Comparison of ENCODE assay signal across 7 cellular contexts in genomic region chr15:87642990-87643389, GRCh38.
DNase-seq lines count a peak whose midpoint lies in the region; ATAC-seq, FAIRE-seq and TF ChIP-seq lines count a peak whose summit lies in the region.
"Not testable (repeated sequence)": the region's sequence is repeated elsewhere in the genome, so short reads cannot be mapped to it uniquely, and the experiment has no call there.

No MANE protein-coding gene starts in this region.

- not testable (repeated sequence) for H3K27me3 ChIP-seq in astrocyte (ENCODE audit: insufficient read depth, low read length)

- H3K9me3 Mint-ChIP-seq in activated CD4-positive, alpha-beta memory T cell treated with anti-CD3 and anti-CD28 coated beads for 36 hours; activated T-helper 17 cell treated with anti-CD3 and anti-CD28 coated beads, Interleukin-2, amount 50 U/mL, for 72 hours; activated naive CD4-positive, alpha-beta T cell treated with anti-CD3 and anti-CD28 coated beads, Interleukin-2, amount 50 U/mL, for 24 hours; astrocyte (ENCODE audit: unreplicated experiment); stimulated activated naive CD8-positive, alpha-beta T cell treated with anti-CD3 and anti-CD28 coated beads, Interleukin-15, amount 100 ng/mL, for 72 hours: not testable (repeated sequence)

- POLR2A ChIA-PET in activated CD4-positive, alpha-beta memory T cell treated with anti-CD3 and anti-CD28 coated beads for 36 hours (lab: Charles Lee): not testable (repeated sequence)

- H3K27ac Mint-ChIP-seq in activated CD4-positive, alpha-beta memory T cell treated with anti-CD3 and anti-CD28 coated beads for 36 hours: peak overlapping the region; percentile 12
- H3K27ac Mint-ChIP-seq in activated T-helper 17 cell treated with anti-CD3 and anti-CD28 coated beads, Interleukin-2, amount 50 U/mL, for 72 hours; astrocyte (ENCODE audit: unreplicated experiment): not testable (repeated sequence)
- peak overlapping the region; percentile 80 for H3K27ac Mint-ChIP-seq in activated naive CD4-positive, alpha-beta T cell treated with anti-CD3 and anti-CD28 coated beads, Interleukin-2, amount 50 U/mL, for 24 hours
- peak overlapping the region; percentile 16 to 58 for H3K27ac Mint-ChIP-seq in stimulated activated naive CD8-positive, alpha-beta T cell treated with anti-CD3 and anti-CD28 coated beads, Interleukin-15, amount 100 ng/mL, for 72 hours

- CTCF ChIA-PET in activated CD4-positive, alpha-beta memory T cell treated with anti-CD3 and anti-CD28 coated beads for 36 hours (lab: Charles Lee): not testable (repeated sequence)

- not testable (repeated sequence) for H3K9me3 ChIP-seq in astrocyte (ENCODE audit: insufficient read depth, low read depth, low read length)

- not testable (repeated sequence) for H3K27me3 Mint-ChIP-seq in activated CD4-positive, alpha-beta memory T cell treated with anti-CD3 and anti-CD28 coated beads for 36 hours; activated T-helper 17 cell treated with anti-CD3 and anti-CD28 coated beads, Interleukin-2, amount 50 U/mL, for 72 hours; activated naive CD4-positive, alpha-beta T cell treated with anti-CD3 and anti-CD28 coated beads, Interleukin-2, amount 50 U/mL, for 24 hours; astrocyte (ENCODE audit: low read depth, unreplicated experiment); stimulated activated naive CD8-positive, alpha-beta T cell treated with anti-CD3 and anti-CD28 coated beads, Interleukin-15, amount 100 ng/mL, for 72 hours

- H3K79me2 ChIP-seq in astrocyte (ENCODE audit: insufficient read depth, low read length): not testable (repeated sequence)

- not testable (repeated sequence) for H2AFZ ChIP-seq in astrocyte (ENCODE audit: low read depth, low read length)

- FAIRE-seq in astrocyte (lab: Jason Lieb, UNC): peak; percentile 26

- ATAC-seq in activated CD4-positive, CD25-positive, alpha-beta regulatory T cell treated with anti-CD3 and anti-CD28 coated beads, Interleukin-2, amount 50 U/mL, for 24 hours: peak; percentile 40 to 41
- peak; percentile 29 for ATAC-seq in activated T-helper 17 cell treated with anti-CD3 and anti-CD28 coated beads, Interleukin-2, amount 50 U/mL, for 72 hours (replicated peaks)
- peak; percentile 33 for ATAC-seq in stimulated activated naive CD8-positive, alpha-beta T cell treated with anti-CD3 and anti-CD28 coated beads, Interleukin-15, amount 100 ng/mL, for 72 hours

- not testable (repeated sequence) for H3K4me3 ChIP-seq in astrocyte (ENCODE audit: insufficient read depth, low read depth, low read length)

- H3K36me3 ChIP-seq in astrocyte (ENCODE audit: insufficient read depth, low read length): not testable (repeated sequence)

- DNase-seq in activated CD4-positive, alpha-beta memory T cell treated with anti-CD3 and anti-CD28 coated beads for 36 hours; astrocyte (ENCODE audit: low read depth); stimulated activated naive CD8-positive, alpha-beta T cell treated with anti-CD3 and anti-CD28 coated beads, Interleukin-15, amount 100 ng/mL, for 72 hours: not testable (repeated sequence)
- peak; percentile 5 for DNase-seq in stimulated activated CD4-positive, alpha-beta T cell treated with anti-CD3 and anti-CD28 coated beads, Interleukin-15, amount 100 ng/mL, for 24 hours

- H3K4me1 Mint-ChIP-seq in activated CD4-positive, alpha-beta memory T cell treated with anti-CD3 and anti-CD28 coated beads for 36 hours (ENCODE audit: low read depth): peaks cover 40% of the 10 kb centered on the region
- H3K4me1 Mint-ChIP-seq in activated T-helper 17 cell treated with anti-CD3 and anti-CD28 coated beads, Interleukin-2, amount 50 U/mL, for 72 hours; astrocyte (ENCODE audit: low read depth, unreplicated experiment): not testable (repeated sequence)
- H3K4me1 Mint-ChIP-seq in activated naive CD4-positive, alpha-beta T cell treated with anti-CD3 and anti-CD28 coated beads, Interleukin-2, amount 50 U/mL, for 24 hours: peaks cover 46% of the 10 kb centered on the region
- H3K4me1 Mint-ChIP-seq in stimulated activated naive CD8-positive, alpha-beta T cell treated with anti-CD3 and anti-CD28 coated beads, Interleukin-15, amount 100 ng/mL, for 72 hours: peaks cover 48% of the 10 kb centered on the region

- H3K27ac ChIP-seq in astrocyte (ENCODE audit: low read depth, low read length): not testable (repeated sequence)

- intact Hi-C loops in activated CD4-positive, alpha-beta memory T cell treated with anti-CD3 and anti-CD28 coated beads for 36 hours (cut with micrococcal nuclease): not testable (repeated sequence)

- H3K9ac ChIP-seq in astrocyte (ENCODE audit: low read length): not testable (repeated sequence)

- H3K4me2 ChIP-seq in astrocyte (ENCODE audit: low read length): not testable (repeated sequence)

- H3K4me3 Mint-ChIP-seq in activated CD4-positive, alpha-beta memory T cell treated with anti-CD3 and anti-CD28 coated beads for 36 hours; activated T-helper 17 cell treated with anti-CD3 and anti-CD28 coated beads, Interleukin-2, amount 50 U/mL, for 72 hours; astrocyte (ENCODE audit: unreplicated experiment); stimulated activated naive CD8-positive, alpha-beta T cell treated with anti-CD3 and anti-CD28 coated beads, Interleukin-15, amount 100 ng/mL, for 72 hours: not testable (repeated sequence)
- peak overlapping the region; percentile 66 for H3K4me3 Mint-ChIP-seq in activated naive CD4-positive, alpha-beta T cell treated with anti-CD3 and anti-CD28 coated beads, Interleukin-2, amount 50 U/mL, for 24 hours

- not testable (repeated sequence) for H3K4me1 ChIP-seq in astrocyte (ENCODE audit: insufficient read depth, low read length)

- not testable (repeated sequence) for H3K36me3 Mint-ChIP-seq in activated CD4-positive, alpha-beta memory T cell treated with anti-CD3 and anti-CD28 coated beads for 36 hours; activated T-helper 17 cell treated with anti-CD3 and anti-CD28 coated beads, Interleukin-2, amount 50 U/mL, for 72 hours (ENCODE audit: low read depth); activated naive CD4-positive, alpha-beta T cell treated with anti-CD3 and anti-CD28 coated beads, Interleukin-2, amount 50 U/mL, for 24 hours; astrocyte (ENCODE audit: low read depth, unreplicated experiment)

- H4K20me1 ChIP-seq in astrocyte (ENCODE audit: insufficient read depth, low read length): not testable (repeated sequence)

- not testable (repeated sequence) for TF ChIP-seq CTCF in astrocyte (IDR thresholded peaks at IDR 0.05; ENCODE audit: insufficient read depth, low read depth, low read length)
